In the genomic region with DNA sequence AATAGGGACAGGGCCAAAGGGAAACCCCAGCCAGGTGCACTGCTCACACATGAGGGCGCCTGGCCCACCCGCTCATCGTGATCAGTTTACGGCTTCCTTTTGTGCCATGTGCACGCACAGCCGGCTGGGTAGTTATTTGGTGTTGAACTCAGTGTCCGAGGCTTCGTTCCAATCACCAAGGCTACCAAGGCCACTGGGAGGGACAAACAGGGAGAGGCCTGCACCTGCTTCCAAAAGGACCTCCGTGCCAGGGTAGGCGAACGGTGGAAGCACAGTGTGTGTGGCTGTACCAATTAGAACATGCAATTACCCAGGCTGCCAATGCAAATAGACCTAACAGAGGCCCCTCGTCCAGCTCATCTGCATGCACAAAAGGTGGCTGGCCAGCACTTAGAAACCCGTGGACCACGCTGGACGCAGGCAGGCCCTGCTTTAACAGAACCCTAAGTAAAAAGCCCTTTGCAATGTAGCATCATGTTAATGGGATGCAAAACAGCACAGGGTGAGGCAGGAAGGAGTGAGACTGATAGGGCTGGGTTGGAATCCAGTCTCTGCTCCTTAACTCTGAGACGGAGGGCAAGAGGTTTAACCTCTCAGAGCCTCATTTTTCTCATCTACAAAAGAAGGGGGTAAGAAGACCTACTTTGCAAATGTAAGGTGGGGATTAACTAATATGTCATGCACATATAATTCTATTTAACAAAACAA, we compare ENCODE assay signal across 16 cellular contexts.
DNase-seq lines count a peak whose midpoint lies in the region; ATAC-seq and TF ChIP-seq lines count a peak whose summit lies in the region.
"Had no signal": no experiment of that assay in that cellular context is flagged by ENCODE, and none has a peak within 500 bp of the region (broad histone marks: within the 10 kb centered on the region; RNA-seq: fewer than 3 reads in every experiment).

No MANE protein-coding gene starts in this region.

- H3K4me1 Mint-ChIP-seq in WTC11 = peaks cover 23% of the 10 kb centered on the region

- no peak overlapping the region for H3K4me3 Mint-ChIP-seq in WTC11
- H3K4me3 Mint-ChIP-seq: activated CD4-positive, alpha-beta T cell treated with anti-CD3 and anti-CD28 coated beads for 36 hours; nephron; T-helper 2 cell treated with Interferon-gamma antibody and Interleukin-4, amounts not matched to agents 5 μg/mL and 100 μg/mL, for 36 hours had no signal

- H3K27me3 ChIP-seq in right atrium auricular region (no peaks in the 10 kb centered on the region), transverse colon (no peaks in the 10 kb centered on the region), SJCRH30 (no peaks in the 10 kb centered on the region)
- H3K27me3 ChIP-seq: thyroid gland had no signal

- no peaks in the 10 kb centered on the region for H3K27me3 Mint-ChIP-seq in WTC11 (ENCODE audit: low read depth)
- H3K27me3 Mint-ChIP-seq: activated CD4-positive, alpha-beta T cell treated with anti-CD3 and anti-CD28 coated beads for 36 hours had no signal

- no peaks in the 10 kb centered on the region for H3K9me3 Mint-ChIP-seq in WTC11
- H3K9me3 Mint-ChIP-seq: CD14-positive monocyte; nephron; T-helper 2 cell treated with Interferon-gamma antibody and Interleukin-4, amounts not matched to agents 5 μg/mL and 100 μg/mL, for 36 hours had no signal

- intact Hi-C loops in Right ventricle myocardium inferior (cut with DNase I) (no loop called here), transverse colon (cut with DNase I; ENCODE audit: low total_unique reads) (no loop called here)

- no peaks in the 10 kb centered on the region for H3K36me3 Mint-ChIP-seq in WTC11
- H3K36me3 Mint-ChIP-seq: CD14-positive monocyte had no signal

- no peaks in the 10 kb centered on the region for H3K9me3 ChIP-seq in right atrium auricular region
- H3K9me3 ChIP-seq in transverse colon = no peaks in the 10 kb centered on the region
- H3K9me3 ChIP-seq in SJCRH30 (replicated peaks) = no peaks in the 10 kb centered on the region
- H3K9me3 ChIP-seq: thyroid gland had no signal

- TF ChIP-seq EP300 in transverse colon (IDR thresholded peaks at IDR 0.05; ENCODE audit: low read depth) = peak; percentile 36

- ATAC-seq in Right ventricle myocardium inferior (peak; percentile 43), WTC11 (peak; percentile 71), GM18520 (IDR thresholded peaks at IDR 0.05; ENCODE audit: unreplicated experiment) (no peak)
- ATAC-seq: activated CD4-positive, alpha-beta T cell treated with anti-CD3 and anti-CD28 coated beads for 36 hours had no signal

- peak; percentile 49 for TF ChIP-seq POLR2A in transverse colon (IDR thresholded peaks at IDR 0.05)

- DNase-seq in Right ventricle myocardium inferior (ENCODE audit: missing footprints) (no peak), right atrium auricular region (ENCODE audit: low spot score) (no peak), WTC11 (ENCODE audit: low spot score) (no peak), midbrain (lab: John Stamatoyannopoulos, UW) (peak; percentile 64), transverse colon (peak; percentile 89), GM10266 (ENCODE audit: extremely low spot score) (no peak), SJCRH30 (no peak)
- DNase-seq: activated CD4-positive, alpha-beta T cell treated with anti-CD3 and anti-CD28 coated beads for 36 hours; activated naive CD4-positive, alpha-beta T cell treated with anti-CD3 and anti-CD28 coated beads, Interleukin-2, amount 50 U/mL, for 16 hours; DND-41; effector CD8-positive, alpha-beta T cell; thyroid gland had no signal

- no peak overlapping the region for H3K27ac Mint-ChIP-seq in WTC11
- H3K27ac Mint-ChIP-seq: activated CD4-positive, alpha-beta T cell treated with anti-CD3 and anti-CD28 coated beads for 36 hours; nephron; T-helper 2 cell treated with Interferon-gamma antibody and Interleukin-4, amounts not matched to agents 5 μg/mL and 100 μg/mL, for 36 hours had no signal

- H3K4me1 ChIP-seq in right atrium auricular region (peaks cover 0 to 15% of the 10 kb centered on the region in 2 donors), transverse colon (peaks cover 7 to 51% (median 43%) of the 10 kb centered on the region in 4 donors), SJCRH30 (peaks cover 3% of the 10 kb centered on the region; the same call in 1 of the 2 replicates)

- H3K36me3 ChIP-seq in right atrium auricular region (no peaks in the 10 kb centered on the region), transverse colon (no peaks in the 10 kb centered on the region), SJCRH30 (no peaks in the 10 kb centered on the region)
- H3K36me3 ChIP-seq: thyroid gland had no signal

- CTCF ChIA-PET in WTC11 (lab: Charles Lee) = interaction anchor here (1.3 to 1.4 kb wide), 2 partner anchors 8 to 201 kb away, joined by 3 to 4 read pairs; no protein-coding TSS in a partner anchor

- no peak for TF ChIP-seq CTCF in right atrium auricular region (IDR thresholded peaks at IDR 0.05)
- TF ChIP-seq CTCF in WTC11 (IDR thresholded peaks at IDR 0.05) = no peak
- TF ChIP-seq CTCF in transverse colon (IDR thresholded peaks at IDR 0.05) = no peak
- no peak for TF ChIP-seq CTCF in GM10266 (IDR thresholded peaks at IDR 0.05; ENCODE audit: control insufficient read depth, insufficient read depth, low read depth, missing control alignments)

- H3K27ac ChIP-seq in right atrium auricular region (no peak overlapping the region), transverse colon (peak overlapping the region; percentile 73 to 79 (median 78)), SJCRH30 (no peak overlapping the region)
- H3K27ac ChIP-seq: thyroid gland had no signal

- in situ Hi-C loops in transverse colon (cut with MboI; ENCODE audit: low pct_ligation_motif_present in 1 of 4, low pct_unique_long_range_greater_than_20kb in 1 of 4, low sequenced_read_pairs in 3 of 4) = loop anchor here in 1 of 4 donors (25.0 kb wide), 1 partner anchor 196 kb away; the partner anchor contains the start of gene XYLT1

- POLR2A ChIA-PET in WTC11 (lab: Charles Lee) = no interaction called here

- 67 to 71% methylated on average over 1 to 16 of the region's 16 CpGs for WGBS in transverse colon (ENCODE audit: low coverage in 1 of 2), 2 donors

- H3K4me3 ChIP-seq in right atrium auricular region = no peak overlapping the region
- no peak overlapping the region for H3K4me3 ChIP-seq in transverse colon
- no peak overlapping the region for H3K4me3 ChIP-seq in SJCRH30
- H3K4me3 ChIP-seq: thyroid gland had no signal

TF ChIP-seq in WTC11, 78 proteins besides CTCF, POLR2A, EP300 and RAD21 (continues in another document):
- TF ChIP-seq GABPB1 (CRISPR knock-in tag; IDR thresholded peaks at IDR 0.05) = no peak
- TF ChIP-seq TCF7 (CRISPR knock-in tag; IDR thresholded peaks at IDR 0.05; ENCODE audit: low read depth) = no peak
- no peak for TF ChIP-seq PREB (CRISPR knock-in tag; IDR thresholded peaks at IDR 0.05; ENCODE audit: borderline replicate concordance)
- TF ChIP-seq KAT7 (CRISPR knock-in tag; IDR thresholded peaks at IDR 0.05; ENCODE audit: borderline replicate concordance) = no peak
- TF ChIP-seq, protein P1, sequence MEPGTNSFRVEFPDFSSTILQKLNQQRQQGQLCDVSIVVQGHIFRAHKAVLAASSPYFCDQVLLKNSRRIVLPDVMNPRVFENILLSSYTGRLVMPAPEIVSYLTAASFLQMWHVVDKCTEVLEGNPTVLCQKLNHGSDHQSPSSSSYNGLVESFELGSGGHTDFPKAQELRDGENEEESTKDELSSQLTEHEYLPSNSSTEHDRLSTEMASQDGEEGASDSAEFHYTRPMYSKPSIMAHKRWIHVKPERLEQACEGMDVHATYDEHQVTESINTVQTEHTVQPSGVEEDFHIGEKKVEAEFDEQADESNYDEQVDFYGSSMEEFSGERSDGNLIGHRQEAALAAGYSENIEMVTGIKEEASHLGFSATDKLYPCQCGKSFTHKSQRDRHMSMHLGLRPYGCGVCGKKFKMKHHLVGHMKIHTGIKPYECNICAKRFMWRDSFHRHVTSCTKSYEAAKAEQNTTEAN (CRISPR knock-in tag; IDR thresholded peaks at IDR 0.05) = no peak
- TF ChIP-seq ETV6 (CRISPR knock-in tag; IDR thresholded peaks at IDR 0.05) = no peak
- TF ChIP-seq ZBTB21 (CRISPR knock-in tag; IDR thresholded peaks at IDR 0.05; ENCODE audit: borderline replicate concordance) = no peak
- no peak for TF ChIP-seq PRRX2 (CRISPR knock-in tag; IDR thresholded peaks at IDR 0.05)
- TF ChIP-seq NR1H2 (CRISPR knock-in tag; IDR thresholded peaks at IDR 0.05) = no peak
- TF ChIP-seq MYBL2 (CRISPR knock-in tag; IDR thresholded peaks at IDR 0.05) = no peak
- TF ChIP-seq, protein P2, sequence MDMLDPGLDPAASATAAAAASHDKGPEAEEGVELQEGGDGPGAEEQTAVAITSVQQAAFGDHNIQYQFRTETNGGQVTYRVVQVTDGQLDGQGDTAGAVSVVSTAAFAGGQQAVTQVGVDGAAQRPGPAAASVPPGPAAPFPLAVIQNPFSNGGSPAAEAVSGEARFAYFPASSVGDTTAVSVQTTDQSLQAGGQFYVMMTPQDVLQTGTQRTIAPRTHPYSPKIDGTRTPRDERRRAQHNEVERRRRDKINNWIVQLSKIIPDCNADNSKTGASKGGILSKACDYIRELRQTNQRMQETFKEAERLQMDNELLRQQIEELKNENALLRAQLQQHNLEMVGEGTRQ (CRISPR knock-in tag; IDR thresholded peaks at IDR 0.05) = no peak
- no peak for TF ChIP-seq NFYB (CRISPR knock-in tag; conservative IDR thresholded peaks at IDR 0.05; ENCODE audit: low read depth)
- TF ChIP-seq GTF2I (CRISPR knock-in tag; conservative IDR thresholded peaks at IDR 0.05) = no peak
- TF ChIP-seq ELF4 (CRISPR knock-in tag; IDR thresholded peaks at IDR 0.05; ENCODE audit: low read depth) = no peak

Comparison
In these comparisons a context has a peak if more than half of its experiments do, and no peak if none do; other contexts are left out.
1. DNase-seq: peak in midbrain (single experiment) and transverse colon (single experiment); none in Right ventricle myocardium inferior (single experiment), right atrium auricular region (single experiment), WTC11 (single experiment), GM10266 (single experiment) and SJCRH30 (0 of 2).
2. H3K27ac ChIP-seq: peak in transverse colon (4 of 4); none in right atrium auricular region (0 of 2) and SJCRH30 (single experiment).